13 cellular contexts compared by ENCODE assay signal in genomic region chr22:31747441-31747840, GRCh38. TPM values are rescaled to one million over a fixed set of nuclear protein-coding genes. Genes with fewer than 3 reads are reported as not detected.
DNase-seq lines count a peak whose midpoint lies in the region; ATAC-seq and TF ChIP-seq lines count a peak whose summit lies in the region.
"Had no signal": no experiment of that assay in that cellular context is flagged by ENCODE, and none has a peak within 500 bp of the region (broad histone marks: within the 10 kb centered on the region; RNA-seq: fewer than 3 reads in every experiment).

No MANE protein-coding gene starts in this region.

- peaks cover 47% of the 10 kb centered on the region for H3K4me1 Mint-ChIP-seq in activated naive CD4-positive, alpha-beta T cell treated with anti-CD3 and anti-CD28 coated beads for 36 hours (ENCODE audit: low read depth)
- H3K4me1 Mint-ChIP-seq in stimulated activated naive CD8-positive, alpha-beta T cell treated with anti-CD3 and anti-CD28 coated beads, Interleukin-15, amount 100 ng/mL, for 72 hours = peaks cover 44% of the 10 kb centered on the region

- ATAC-seq in stimulated activated naive CD8-positive, alpha-beta T cell treated with anti-CD3 and anti-CD28 coated beads, Interleukin-15, amount 100 ng/mL, for 72 hours = no peak
- ATAC-seq in lower lobe of right lung = no peak
- ATAC-seq: left ventricle myocardium superior had no signal

- H3K4me1 ChIP-seq in iPS-15b (ENCODE audit: control insufficient read depth, insufficient read depth, low read length) (peaks cover 13% of the 10 kb centered on the region), lower lobe of right lung (peaks cover 23% of the 10 kb centered on the region)

- peak overlapping the region; percentile 90 for H3K4me2 ChIP-seq in SU-DHL-6 (ENCODE audit: low read depth, low read length, poor library complexity, severe bottlenecking)

- H3K27me3 ChIP-seq in SU-DHL-6 (ENCODE audit: low read length) (no peaks in the 10 kb centered on the region), iPS-15b (ENCODE audit: control insufficient read depth, insufficient read depth, low read length) (no peaks in the 10 kb centered on the region), lower lobe of right lung (ENCODE audit: low read depth) (no peaks in the 10 kb centered on the region)
- H3K27me3 ChIP-seq: SJSA1 had no signal

- no peaks in the 10 kb centered on the region for H4K20me1 ChIP-seq in SU-DHL-6 (ENCODE audit: low read depth, low read length)

- H3K36me3 Mint-ChIP-seq in activated naive CD4-positive, alpha-beta T cell treated with anti-CD3 and anti-CD28 coated beads for 36 hours (ENCODE audit: low read depth) = peaks cover 20% of the 10 kb centered on the region

- H2AFZ ChIP-seq in SU-DHL-6 (ENCODE audit: low read depth, low read length, severe bottlenecking) = no peak overlapping the region

- 0 out of 2 replicates have a peak, but pooled peaks cover 3% of the 10 kb centered on the region for H3K36me3 ChIP-seq in SU-DHL-6 (ENCODE audit: low read length)
- peaks cover 5% of the 10 kb centered on the region for H3K36me3 ChIP-seq in iPS-15b (ENCODE audit: control insufficient read depth, insufficient read depth, low read length)
- no peaks in the 10 kb centered on the region for H3K36me3 ChIP-seq in lower lobe of right lung

- no peak overlapping the region for H3K9ac ChIP-seq in SU-DHL-6 (ENCODE audit: low read length)
- no peak overlapping the region for H3K9ac ChIP-seq in iPS-15b (ENCODE audit: low read depth, low read length)

- H3K9me2 ChIP-seq in SU-DHL-6 (replicated peaks; ENCODE audit: insufficient read depth, low read length) = no peaks in the 10 kb centered on the region

- H3K27ac ChIP-seq in SU-DHL-6 (ENCODE audit: low read depth, low read length) (no peak overlapping the region), lower lobe of right lung (no peak overlapping the region)
- H3K27ac ChIP-seq: SJSA1 had no signal

- H3K4me3 Mint-ChIP-seq in activated naive CD4-positive, alpha-beta T cell treated with anti-CD3 and anti-CD28 coated beads for 36 hours = no peak overlapping the region
- peak overlapping the region; percentile 81 to 90 for H3K4me3 Mint-ChIP-seq in stimulated activated naive CD8-positive, alpha-beta T cell treated with anti-CD3 and anti-CD28 coated beads, Interleukin-15, amount 100 ng/mL, for 72 hours

- H3K27me3 Mint-ChIP-seq in activated naive CD4-positive, alpha-beta T cell treated with anti-CD3 and anti-CD28 coated beads for 36 hours (ENCODE audit: low read depth) = no peaks in the 10 kb centered on the region
- H3K27me3 Mint-ChIP-seq in stimulated activated naive CD8-positive, alpha-beta T cell treated with anti-CD3 and anti-CD28 coated beads, Interleukin-15, amount 100 ng/mL, for 72 hours = no peaks in the 10 kb centered on the region

- H3K9me3 ChIP-seq in SU-DHL-6 (ENCODE audit: insufficient read depth, low read length) (no peaks in the 10 kb centered on the region), iPS-15b (ENCODE audit: control insufficient read depth, insufficient read depth, low read length) (no peaks in the 10 kb centered on the region), lower lobe of right lung (no peaks in the 10 kb centered on the region)
- H3K9me3 ChIP-seq: SJSA1 had no signal

- H3F3A ChIP-seq in SU-DHL-6 (ENCODE audit: insufficient read depth) = peaks cover 6% of the 10 kb centered on the region; the same call in 1 of the 2 replicates

- no peak overlapping the region for H3K4me3 ChIP-seq in SU-DHL-6 (ENCODE audit: insufficient read depth, low read length, poor library complexity, severe bottlenecking)
- H3K4me3 ChIP-seq in iPS-15b (ENCODE audit: low read depth, low read length) = peak overlapping the region; percentile 100
- H3K4me3 ChIP-seq in lower lobe of right lung = no peak overlapping the region
- H3K4me3 ChIP-seq: SJSA1 had no signal

- CTCF ChIA-PET in activated naive CD4-positive, alpha-beta T cell treated with anti-CD3 and anti-CD28 coated beads for 36 hours (lab: Charles Lee) = interaction anchor here (0.7 to 1.5 kb wide), 2 partner anchors 82 to 148 kb away, joined by 4 read pairs; no protein-coding TSS in a partner anchor

- intact Hi-C loops in activated naive CD4-positive, alpha-beta T cell treated with anti-CD3 and anti-CD28 coated beads for 36 hours (cut with micrococcal nuclease) = no loop called here
- intact Hi-C loops in posterior vena cava (cut with DNase I) = no loop called here
- intact Hi-C loops in lower lobe of right lung (cut with DNase I) = no loop called here

- H3K79me2 ChIP-seq in SU-DHL-6 (ENCODE audit: insufficient read depth, low read length) = peaks cover 68% of the 10 kb centered on the region

- no peaks in the 10 kb centered on the region for H3K9me3 Mint-ChIP-seq in activated naive CD4-positive, alpha-beta T cell treated with anti-CD3 and anti-CD28 coated beads for 36 hours
- H3K9me3 Mint-ChIP-seq in stimulated activated naive CD8-positive, alpha-beta T cell treated with anti-CD3 and anti-CD28 coated beads, Interleukin-15, amount 100 ng/mL, for 72 hours = no peaks in the 10 kb centered on the region

- no peak for DNase-seq in activated naive CD4-positive, alpha-beta T cell treated with anti-CD3 and anti-CD28 coated beads for 36 hours
- DNase-seq in activated naive CD4-positive, alpha-beta T cell treated with Interleukin-2 at 50 U/mL for 16 hours = no peak
- no peak for DNase-seq in stimulated activated naive CD8-positive, alpha-beta T cell treated with anti-CD3 and anti-CD28 coated beads, Interleukin-15, amount 100 ng/mL, for 72 hours
- DNase-seq in posterior vena cava (ENCODE audit: low spot score) (no peak), lower lobe of right lung (no peak), NCI-H1694 treated with DMSO at 0.1 percent for 48 hours (lab: John Stamatoyannopoulos, UW) (no peak)
- DNase-seq: activated gamma-delta T cell, hippocampal formation, Kasumi-1, left ventricle myocardium superior had no signal

- H3K27ac Mint-ChIP-seq in activated naive CD4-positive, alpha-beta T cell treated with anti-CD3 and anti-CD28 coated beads for 36 hours = peak overlapping the region; percentile 50
- H3K27ac Mint-ChIP-seq in stimulated activated naive CD8-positive, alpha-beta T cell treated with anti-CD3 and anti-CD28 coated beads, Interleukin-15, amount 100 ng/mL, for 72 hours = peak overlapping the region in 1 of 2 donors; percentile 48

- TF ChIP-seq CTCF in SU-DHL-6 (IDR thresholded peaks at IDR 0.05; ENCODE audit: insufficient read depth, low read length, poor library complexity, severe bottlenecking) = no peak
- no peak for TF ChIP-seq CTCF in lower lobe of right lung (IDR thresholded peaks at IDR 0.05)

RNA-seq across cellular contexts. Expression of gene PRR14L, which starts 2.5 kb away (rescaled TPM):
- 10 to 100 TPM; 28.7 to 31.8 TPM for total RNA-seq in activated naive CD4-positive, alpha-beta T cell treated with anti-CD3 and anti-CD28 coated beads for 36 hours
- total RNA-seq in posterior vena cava = 10 to 100 TPM; 33.6 to 36.7 TPM
- 57.9 TPM for total RNA-seq in lower lobe of right lung

RNA-seq across cellular contexts. Expression of gene DEPDC5, which starts 6.4 kb away (rescaled TPM):
- 10 to 100 TPM; 23.6 TPM for total RNA-seq in activated naive CD4-positive, alpha-beta T cell treated with anti-CD3 and anti-CD28 coated beads for 36 hours
- total RNA-seq in posterior vena cava = 10 to 100 TPM; 20.2 to 25.4 TPM
- 29.0 TPM for total RNA-seq in lower lobe of right lung
